In the genomic region with DNA sequence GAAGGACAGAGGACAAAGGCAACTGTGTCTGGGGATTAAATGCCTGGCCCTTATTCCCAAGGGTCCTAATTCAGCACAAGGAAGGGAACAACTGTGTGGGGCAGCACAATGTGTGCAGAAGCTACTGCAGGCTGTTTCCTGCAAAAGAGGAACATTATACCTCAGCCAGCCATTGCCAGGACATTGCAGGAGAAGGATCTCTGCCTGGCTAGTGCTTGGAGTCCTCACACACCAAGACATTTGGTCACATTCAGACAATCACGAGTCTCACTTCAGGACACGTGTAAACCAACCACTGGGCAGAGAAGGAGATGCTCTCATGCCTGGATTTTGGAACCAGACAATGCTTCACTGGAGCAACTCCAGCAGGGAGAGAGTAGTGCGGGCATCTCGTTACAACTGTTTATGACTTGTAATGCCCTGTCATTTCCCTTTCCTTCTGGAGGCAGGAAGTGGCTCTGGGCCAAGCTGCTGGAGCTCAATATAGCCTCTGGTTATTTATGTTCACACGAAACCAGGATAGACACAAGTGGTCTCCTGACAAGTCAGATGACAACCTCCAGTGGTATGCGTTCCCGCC, we compare ENCODE assay signal across 9 cellular contexts. TPM values are rescaled to one million over a fixed set of nuclear protein-coding genes. Genes with fewer than 3 reads are reported as not detected.
DNase-seq lines count a peak whose midpoint lies in the region; ATAC-seq, FAIRE-seq and TF ChIP-seq lines count a peak whose summit lies in the region.
"Had no signal": no experiment of that assay in that cellular context is flagged by ENCODE, and none has a peak within 500 bp of the region (broad histone marks: within the 10 kb centered on the region; RNA-seq: fewer than 3 reads in every experiment).

No MANE protein-coding gene starts in this region.

- H3K9me3 Mint-ChIP-seq in activated CD4-positive, alpha-beta T cell treated with anti-CD3 and anti-CD28 coated beads for 36 hours (ENCODE audit: low read depth) = no peaks in the 10 kb centered on the region

- intact Hi-C loops in HepG2 (cut with micrococcal nuclease; ENCODE audit: unreplicated experiment) = no loop called here
- intact Hi-C loops in activated CD4-positive, alpha-beta T cell treated with anti-CD3 and anti-CD28 coated beads for 36 hours (cut with DNase I, micrococcal nuclease) = no loop called here

- no peaks in the 10 kb centered on the region for H3K36me3 Mint-ChIP-seq in activated CD4-positive, alpha-beta T cell treated with anti-CD3 and anti-CD28 coated beads for 36 hours (ENCODE audit: low read depth)

- POLR2A ChIA-PET in HepG2 (lab: Yijun Ruan, JAX) = no interaction called here
- POLR2A ChIA-PET in activated CD4-positive, alpha-beta T cell treated with anti-CD3 and anti-CD28 coated beads for 36 hours (lab: Charles Lee) = no interaction called here

- no peaks in the 10 kb centered on the region for H4K20me1 ChIP-seq in HepG2 (ENCODE audit: insufficient read depth, low read length)

- no peaks in the 10 kb centered on the region for H3K36me3 ChIP-seq in liver (ENCODE audit: control insufficient read depth in 4 of 4, insufficient read depth in 3 of 4, low read depth in 1 of 4, low read length in 3 of 4)
- no peaks in the 10 kb centered on the region for H3K36me3 ChIP-seq in HepG2 (replicated peaks in 1 of 2; ENCODE audit: control insufficient read depth in 1 of 2, insufficient read depth in 2 of 2, low read length in 2 of 2)
- no peaks in the 10 kb centered on the region for H3K36me3 ChIP-seq in small intestine (ENCODE audit: control insufficient read depth in 2 of 2, insufficient read depth in 2 of 2, low read length in 2 of 2)
- H3K36me3 ChIP-seq: pancreas had no signal

- peaks cover 16% of the 10 kb centered on the region for H3K27me3 Mint-ChIP-seq in activated CD4-positive, alpha-beta T cell treated with anti-CD3 and anti-CD28 coated beads for 36 hours

- WGBS in liver = 53% methylated on average over 7 of the region's 7 CpGs
- WGBS in HepG2 (ENCODE audit: low lambda C conversion rate) = 0% methylated on average over 3 of the region's 7 CpGs
- 29 to 56% (median 51%) methylated on average over 7 of the region's 7 CpGs for WGBS in small intestine, 3 donors

- in situ Hi-C loops in HepG2 (cut with HindIII; ENCODE audit: extremely low pct_ligation_motif_present, low pct_unique_long_range_greater_than_20kb) = no loop called here

- H3K27ac ChIP-seq in liver (ENCODE audit: low read depth in 1 of 2, low read length in 2 of 2) = peak overlapping the region; percentile 2 to 36
- no peak overlapping the region for H3K27ac ChIP-seq in HepG2 (ENCODE audit: extremely low read length, insufficient read depth, low read length)
- peak overlapping the region in 1 of 2 donors; percentile 39 for H3K27ac ChIP-seq in small intestine (ENCODE audit: low read depth in 1 of 2, low read length in 1 of 2)

- H3K9me3 ChIP-seq in liver (ENCODE audit: control insufficient read depth in 4 of 4, low read length in 3 of 4) (no peaks in the 10 kb centered on the region), HepG2 (ENCODE audit: low read length) (no peaks in the 10 kb centered on the region), small intestine (ENCODE audit: control insufficient read depth, low read depth) (no peaks in the 10 kb centered on the region)
- H3K9me3 ChIP-seq: pancreas had no signal

- DNase-seq in HepG2 (ENCODE audit: low spot score) (no peak), RCC 7860 (ENCODE audit: low spot score) (peak; percentile 13), fibroblast of mammary gland (ENCODE audit: low read depth) (peak; percentile 80), small intestine (peak; percentile 3), activated T-cell treated with anti-CD3 and anti-CD28 coated beads for 4 hours (no peak)
- DNase-seq in activated CD4-positive, alpha-beta T cell treated with anti-CD3 and anti-CD28 coated beads for 36 hours = no peak

- ATAC-seq in HepG2 (no peak), HG03045 (IDR thresholded peaks at IDR 0.05; ENCODE audit: unreplicated experiment) (no peak)
- ATAC-seq in activated CD4-positive, alpha-beta T cell treated with anti-CD3 and anti-CD28 coated beads for 36 hours = no peak

- no peaks in the 10 kb centered on the region for H3K27me3 ChIP-seq in liver (ENCODE audit: control insufficient read depth in 4 of 4, insufficient read depth in 4 of 4, low read length in 3 of 4)
- H3K27me3 ChIP-seq in HepG2 (ENCODE audit: control insufficient read depth in 1 of 2, insufficient read depth in 2 of 2, low read length in 2 of 2) = peaks cover 0 to 2% of the 10 kb centered on the region in 2 experiments; a peak in 1 of 5 replicates
- H3K27me3 ChIP-seq in small intestine (ENCODE audit: control insufficient read depth in 2 of 2, insufficient read depth in 2 of 2, low read length in 2 of 2) = no peaks in the 10 kb centered on the region
- H3K27me3 ChIP-seq: pancreas had no signal

- CTCF ChIA-PET in HepG2 (lab: Yijun Ruan, JAX; ENCODE audit: low intra/inter-chr PET ratio, low total read pairs) = no interaction called here
- CTCF ChIA-PET in activated CD4-positive, alpha-beta T cell treated with anti-CD3 and anti-CD28 coated beads for 36 hours (lab: Charles Lee) = interaction anchor here (0.6 kb wide), 1 partner anchor 542 kb away, joined by 4 read pairs; no protein-coding TSS in a partner anchor

- H3K4me1 ChIP-seq in liver (ENCODE audit: control insufficient read depth in 4 of 4, insufficient read depth in 4 of 4, low read length in 3 of 4) (no peaks in the 10 kb centered on the region), HepG2 (ENCODE audit: insufficient read depth, low read length) (no peaks in the 10 kb centered on the region), small intestine (ENCODE audit: control insufficient read depth in 2 of 2, insufficient read depth in 1 of 2, low read depth in 1 of 2, low read length in 1 of 2) (no peaks in the 10 kb centered on the region)
- H3K4me1 ChIP-seq: pancreas had no signal

- no peaks in the 10 kb centered on the region for H3K79me2 ChIP-seq in HepG2 (ENCODE audit: insufficient read depth, low read length)

- H3K4me3 ChIP-seq in liver (ENCODE audit: low read depth in 1 of 3, low read length in 3 of 3) = no peak overlapping the region
- H3K4me3 ChIP-seq in HepG2 (replicated peaks in 1 of 3; ENCODE audit: insufficient read depth in 1 of 3, low read depth in 2 of 3, low read length in 3 of 3) = no peak overlapping the region
- H3K4me3 ChIP-seq in fibroblast of mammary gland (ENCODE audit: control insufficient read depth, low read depth, low read length) = no peak overlapping the region
- H3K4me3 ChIP-seq in small intestine (ENCODE audit: low read depth in 1 of 2, low read length in 2 of 2) = no peak overlapping the region
- H3K4me3 ChIP-seq: pancreas had no signal

- no peak for TF ChIP-seq CTCF in liver (IDR thresholded peaks at IDR 0.05; ENCODE audit: low read depth, low read length, missing input control)
- no peak for TF ChIP-seq CTCF in HepG2 (CRISPR knock-in tag; IDR thresholded peaks at IDR 0.05)
- TF ChIP-seq CTCF in fibroblast of mammary gland (conservative IDR thresholded peaks at IDR 0.05; ENCODE audit: control insufficient read depth, insufficient read depth, low read depth, low read length) = no peak

- no peak overlapping the region for H3K27ac Mint-ChIP-seq in activated CD4-positive, alpha-beta T cell treated with anti-CD3 and anti-CD28 coated beads for 36 hours

- BruUV-seq in HepG2 (replicated peaks; lab: Mats Ljungman, UMichigan) = no TSS peak

- TF ChIP-seq EP300 in HepG2 (IDR thresholded peaks at IDR 0.05; ENCODE audit: low read depth in 2 of 2, low read length in 2 of 2) = no peak
- no peak for TF ChIP-seq EP300 in HepG2 (CRISPR knock-in tag; IDR thresholded peaks at IDR 0.05; ENCODE audit: borderline replicate concordance)

- H3K4me2 ChIP-seq in HepG2 (ENCODE audit: low read depth, low read length) = no peak overlapping the region

- no peak for TF ChIP-seq POLR2A in HepG2 (IDR thresholded peaks at IDR 0.05; ENCODE audit: insufficient read depth in 1 of 2, low read depth in 2 of 2, low read length in 2 of 2)

- no peaks in the 10 kb centered on the region for H3K4me1 Mint-ChIP-seq in activated CD4-positive, alpha-beta T cell treated with anti-CD3 and anti-CD28 coated beads for 36 hours

- H3K4me3 Mint-ChIP-seq in activated CD4-positive, alpha-beta T cell treated with anti-CD3 and anti-CD28 coated beads for 36 hours = no peak overlapping the region

- no peak overlapping the region for H2AFZ ChIP-seq in HepG2 (ENCODE audit: low read length)

- TF ChIP-seq RAD21 in liver (IDR thresholded peaks at IDR 0.05) = no peak
- TF ChIP-seq RAD21 in HepG2 (CRISPR knock-in tag; IDR thresholded peaks at IDR 0.05) = no peak

- no peak for FAIRE-seq in HepG2 (lab: Jason Lieb, UNC)
- FAIRE-seq in RCC 7860 (lab: Jason Lieb, UNC) = no peak
- FAIRE-seq in small intestine (lab: Jason Lieb, UNC) = no peak
- FAIRE-seq: pancreas had no signal

- H3K9ac ChIP-seq in liver (ENCODE audit: low read depth in 1 of 2, low read length in 2 of 2) (no peak overlapping the region), HepG2 (ENCODE audit: insufficient read depth, low read depth, low read length) (no peak overlapping the region)

RNA-seq across cellular contexts. Expression of a gene that starts 23.9 kb away (rescaled TPM):
- total RNA-seq in liver (1 to 10 TPM; 3.3 to 9.6 TPM), HepG2 (2016; rRNA removed; fragmentation: Illumina TruSeq; extraction: Trizol) (5.7 and 6.8 TPM in 2 replicates)
- polyA plus RNA-seq in liver (1 to 10 TPM in 1 of 2 donors, under 1 TPM in 1; 0.92 to 1.3 TPM), HepG2 (2011; rRNA removed) (2.2 and 2.4 TPM in 2 replicates), small intestine (1 to 10 TPM in 1 of 3 donors, under 1 TPM in 2; 0.27 to 1.6 (median 0.67) TPM)
- total RNA-seq in HepG2 (2016; cell fraction: cytosol; rRNA removed; fragmentation: Illumina TruSeq; extraction: Trizol; ENCODE audit: low read depth) = 9.0 and 9.5 TPM in 2 replicates
- 5.1 and 5.4 TPM in 2 replicates for total RNA-seq in HepG2 (2016; cell fraction: insoluble cytoplasmic fraction; rRNA removed; fragmentation: Illumina TruSeq; extraction: Trizol)
- total RNA-seq in HepG2 (2016; cell fraction: membrane; rRNA removed; fragmentation: Illumina TruSeq; extraction: Trizol) = 5.2 and 6.0 TPM in 2 replicates
- 7.1 and 8.4 TPM in 2 replicates for total RNA-seq in HepG2 (2016; cell fraction: nucleus; rRNA removed; fragmentation: Illumina TruSeq; extraction: Trizol)
- 1.3 and 1.4 TPM in 2 replicates for polyA plus RNA-seq in HepG2 (2011; cell fraction: cytosol; rRNA removed)
- polyA plus RNA-seq in HepG2 (2011; cell fraction: nucleus; rRNA removed) = 4.8 and 6.1 TPM in 2 replicates
- 1.3 and 1.5 TPM in 2 replicates for polyA plus RNA-seq in HepG2 (2012)
- polyA plus RNA-seq in HepG2 (2016; cell fraction: cytosol; fragmentation: Illumina TruSeq; extraction: Trizol; ENCODE audit: low read depth) = 0.08 TPM in 2 replicates
- polyA plus RNA-seq in HepG2 (2016; cell fraction: insoluble cytoplasmic fraction; fragmentation: Illumina TruSeq; extraction: Trizol; ENCODE audit: low read depth) = 2.1 and 2.3 TPM in 2 replicates
- 0.30 TPM in 2 replicates for polyA plus RNA-seq in HepG2 (2016; cell fraction: membrane; fragmentation: Illumina TruSeq; extraction: Trizol; ENCODE audit: low read depth)
- 4.9 and 5.1 TPM in 2 replicates for polyA plus RNA-seq in HepG2 (2016; cell fraction: nucleus; fragmentation: Illumina TruSeq; extraction: Trizol; ENCODE audit: insufficient read depth, low read depth)
- 4.1 and 15.9 TPM in 2 replicates for polyA minus RNA-seq in HepG2 (2011; rRNA and poly(A)+ RNA removed; ENCODE audit: low replicate concordance)
- 3.7 and 4.2 TPM in 2 replicates for polyA minus RNA-seq in HepG2 (2011; cell fraction: cytosol; rRNA and poly(A)+ RNA removed)
- 9.8 and 12.9 TPM in 2 replicates for polyA minus RNA-seq in HepG2 (2011; cell fraction: nucleus; rRNA and poly(A)+ RNA removed)
- 1 to 10 TPM; 1.6 TPM for total RNA-seq in activated CD4-positive, alpha-beta T cell treated with anti-CD3 and anti-CD28 coated beads for 36 hours

Comparison
In these comparisons a context has a peak if more than half of its experiments do, and no peak if none do; other contexts are left out.
1. DNase-seq: peak in RCC 7860 (single experiment), fibroblast of mammary gland (single experiment) and small intestine (single experiment); none in HepG2 (single experiment), activated T-cell treated with anti-CD3 and anti-CD28 coated beads for 4 hours (single experiment) and activated CD4-positive, alpha-beta T cell treated with anti-CD3 and anti-CD28 coated beads for 36 hours (single experiment).